8 cellular contexts compared by ENCODE assay signal in the genomic region with DNA sequence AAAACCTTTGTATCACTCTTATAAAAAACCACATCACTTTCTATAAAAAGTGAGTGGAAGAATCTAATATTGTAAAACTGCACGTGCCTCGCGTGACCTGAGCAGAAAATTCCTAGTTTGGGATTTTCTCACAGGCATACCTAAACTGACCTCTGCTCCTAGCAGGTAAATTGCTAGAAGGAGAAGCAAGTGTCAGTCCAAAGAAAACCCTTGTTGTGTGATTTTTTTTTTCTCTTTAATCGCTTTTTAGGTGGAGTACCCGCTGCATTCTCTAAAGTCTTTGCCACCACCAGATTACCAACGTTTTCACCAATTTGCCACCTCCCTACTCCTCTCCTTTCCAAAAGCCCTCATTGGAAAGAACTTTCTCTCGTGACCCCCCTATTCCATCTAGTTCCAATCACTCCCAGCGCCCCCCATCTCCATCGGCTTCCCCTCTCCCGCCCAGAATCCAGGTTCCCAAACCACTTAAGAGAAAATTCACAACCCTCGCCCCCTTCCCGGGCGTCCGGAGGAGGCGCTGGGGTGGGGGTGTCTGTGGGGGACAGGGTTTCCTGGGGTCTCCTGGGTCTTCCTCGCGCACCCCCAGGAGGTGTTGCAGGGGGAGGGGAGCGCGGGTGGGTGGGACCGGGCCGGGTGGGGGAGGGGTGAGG.
A peak's percentile ranks its signal among the peaks of the same experiment; 100 is the strongest.
DNase-seq lines count a peak whose midpoint lies in the region; ATAC-seq and TF ChIP-seq lines count a peak whose summit lies in the region.

No MANE protein-coding gene starts in this region.

- DNase-seq in NCI-H526 (lab: John Stamatoyannopoulos, UW) (peak; percentile 17 to 38), NCI-H526 treated with DMSO at 0.1 percent for 48 hours (lab: John Stamatoyannopoulos, UW) (no peak), GDM1 (lab: John Stamatoyannopoulos, UW) (no peak), cortex of kidney (lab: John Stamatoyannopoulos, UW) (no peak), LoVo (ENCODE audit: low spot score) (no peak)
- DNase-seq in stimulated activated naive CD8-positive, alpha-beta T cell treated with anti-CD3 and anti-CD28 coated beads, Interleukin-15, amount 100 ng/mL, for 72 hours: no peak

- peak overlapping the region; percentile 92 to 96 for H3K4me3 Mint-ChIP-seq in stimulated activated naive CD8-positive, alpha-beta T cell treated with anti-CD3 and anti-CD28 coated beads, Interleukin-15, amount 100 ng/mL, for 72 hours

- H3K4me3 ChIP-seq in WI38 (ENCODE audit: low read depth, low read length) (peak overlapping the region; percentile 75), iPS-11a (ENCODE audit: low read depth, low read length) (peak overlapping the region; percentile 47)

- H3K9me3 Mint-ChIP-seq in stimulated activated naive CD8-positive, alpha-beta T cell treated with anti-CD3 and anti-CD28 coated beads, Interleukin-15, amount 100 ng/mL, for 72 hours: no peaks in the 10 kb centered on the region

- peaks cover 18% of the 10 kb centered on the region for H3K27me3 Mint-ChIP-seq in stimulated activated naive CD8-positive, alpha-beta T cell treated with anti-CD3 and anti-CD28 coated beads, Interleukin-15, amount 100 ng/mL, for 72 hours

- H3K27ac Mint-ChIP-seq in stimulated activated naive CD8-positive, alpha-beta T cell treated with anti-CD3 and anti-CD28 coated beads, Interleukin-15, amount 100 ng/mL, for 72 hours: peak overlapping the region; percentile 99

- no peak for ATAC-seq in stimulated activated naive CD8-positive, alpha-beta T cell treated with anti-CD3 and anti-CD28 coated beads, Interleukin-15, amount 100 ng/mL, for 72 hours

- H3K4me1 Mint-ChIP-seq in stimulated activated naive CD8-positive, alpha-beta T cell treated with anti-CD3 and anti-CD28 coated beads, Interleukin-15, amount 100 ng/mL, for 72 hours: peaks cover 42% of the 10 kb centered on the region

- TF ChIP-seq CTCF in WI38 (IDR thresholded peaks at IDR 0.05; ENCODE audit: low read depth, low read length): no peak

Comparison
In these comparisons a context has a peak if more than half of its experiments do, and no peak if none do; other contexts are left out.
1. DNase-seq: peak in NCI-H526 (2 of 2); none in NCI-H526 treated with DMSO at 0.1 percent for 48 hours (single experiment), stimulated activated naive CD8-positive, alpha-beta T cell treated with anti-CD3 and anti-CD28 coated beads, Interleukin-15, amount 100 ng/mL, for 72 hours (0 of 2), GDM1 (single experiment), cortex of kidney (single experiment) and LoVo (single experiment).